ENCODE assay signal across 19 cellular contexts in genomic region chr12:52777566-52777965, GRCh38. TPM values are rescaled to one million over a fixed set of nuclear protein-coding genes. Genes with fewer than 3 reads are reported as not detected.
DNase-seq lines count a peak whose midpoint lies in the region; ATAC-seq and TF ChIP-seq lines count a peak whose summit lies in the region.
"Had no signal": no experiment of that assay in that cellular context is flagged by ENCODE, and none has a peak within 500 bp of the region (broad histone marks: within the 10 kb centered on the region; RNA-seq: fewer than 3 reads in every experiment).

No MANE protein-coding gene starts in this region.

- TF ChIP-seq CTCF in neural crest cell (conservative IDR thresholded peaks at IDR 0.05) (no peak), upper lobe of right lung (IDR thresholded peaks at IDR 0.05) (no peak)

- H3K9me3 Mint-ChIP-seq in neural crest cell = no peaks in the 10 kb centered on the region
- H3K9me3 Mint-ChIP-seq: CD14-positive monocyte; CD4-positive, alpha-beta memory T cell; CD4-positive, CD25-positive, alpha-beta regulatory T cell; CD8-positive, alpha-beta memory T cell had no signal

- H3K36me3 Mint-ChIP-seq in neural crest cell (ENCODE audit: low read depth) = no peaks in the 10 kb centered on the region
- H3K36me3 Mint-ChIP-seq: CD14-positive monocyte; CD4-positive, alpha-beta memory T cell; CD4-positive, CD25-positive, alpha-beta regulatory T cell; CD8-positive, alpha-beta memory T cell had no signal

- no peaks in the 10 kb centered on the region for H3K36me3 ChIP-seq in upper lobe of right lung
- H3K36me3 ChIP-seq: BE2C, BLaER1 had no signal

- H3K9me3 ChIP-seq in upper lobe of right lung = no peaks in the 10 kb centered on the region
- H3K9me3 ChIP-seq: BE2C, BLaER1 had no signal

- H3K4me1 ChIP-seq in upper lobe of right lung = no peaks in the 10 kb centered on the region
- H3K4me1 ChIP-seq: BE2C, BLaER1 had no signal

- peak overlapping the region; percentile 67 for H3K27ac Mint-ChIP-seq in neural crest cell (ENCODE audit: unreplicated experiment)
- H3K27ac Mint-ChIP-seq: CD4-positive, CD25-positive, alpha-beta regulatory T cell had no signal

- ATAC-seq in upper lobe of right lung (no peak), GM21423 (IDR thresholded peaks at IDR 0.05; ENCODE audit: unreplicated experiment) (no peak)

- H3K27me3 ChIP-seq in upper lobe of right lung = peaks cover 27% of the 10 kb centered on the region
- H3K27me3 ChIP-seq: BLaER1 had no signal

- no peak overlapping the region for H3K27ac ChIP-seq in upper lobe of right lung
- H3K27ac ChIP-seq: BLaER1 had no signal

- no peaks in the 10 kb centered on the region for H3K4me1 Mint-ChIP-seq in neural crest cell
- H3K4me1 Mint-ChIP-seq: CD14-positive monocyte; CD4-positive, alpha-beta memory T cell; CD4-positive, CD25-positive, alpha-beta regulatory T cell; CD8-positive, alpha-beta memory T cell had no signal

- H3K27me3 Mint-ChIP-seq in neural crest cell (ENCODE audit: low read depth) = peaks cover 57% of the 10 kb centered on the region

- no peak overlapping the region for H3K4me3 ChIP-seq in upper lobe of right lung
- H3K4me3 ChIP-seq: BLaER1 had no signal

- peak; percentile 59 for DNase-seq in mesenteric fat pad (ENCODE audit: low spot score)
- no peak for DNase-seq in neural crest cell (ENCODE audit: low read depth, low spot score)
- peak; percentile 42 for DNase-seq in upper lobe of right lung
- DNase-seq in GM19238 (ENCODE audit: insufficient read length, low spot score) = no peak
- DNase-seq: 8988T; ACHN; BE2C; C1 segment of cervical spinal cord; CD4-positive, alpha-beta memory T cell; CD4-positive, CD25-positive, alpha-beta regulatory T cell; CD8-positive, alpha-beta memory T cell; COR-L47; DMS 273 treated with DMSO at 0.1 percent for 48 hours; DMS79 treated with DMSO at 0.1 percent for 48 hours; GF-D8 had no signal

- intact Hi-C loops in upper lobe of right lung (cut with DNase I) = no loop called here

- no peak overlapping the region for H3K4me3 Mint-ChIP-seq in neural crest cell
- H3K4me3 Mint-ChIP-seq: CD14-positive monocyte; CD4-positive, alpha-beta memory T cell; CD4-positive, CD25-positive, alpha-beta regulatory T cell; CD8-positive, alpha-beta memory T cell had no signal

RNA-seq across cellular contexts. Expression of gene KRT76, which starts 0.4 kb away (rescaled TPM):
- total RNA-seq in mesenteric fat pad = not detected
- total RNA-seq in neural crest cell = not detected in 2 replicates
- not detected for total RNA-seq in upper lobe of right lung
- total RNA-seq: A673; CD4-positive, alpha-beta memory T cell; CD4-positive, CD25-positive, alpha-beta regulatory T cell; CD8-positive, alpha-beta memory T cell had no signal

RNA-seq across cellular contexts. Expression of gene KRT3, which starts 18.4 kb away (rescaled TPM):
- not detected for total RNA-seq in mesenteric fat pad
- total RNA-seq in neural crest cell = not detected in 2 replicates
- total RNA-seq in upper lobe of right lung = not detected
- total RNA-seq: A673; CD4-positive, alpha-beta memory T cell; CD4-positive, CD25-positive, alpha-beta regulatory T cell; CD8-positive, alpha-beta memory T cell had no signal

RNA-seq across cellular contexts. Expression of gene KRT4, which starts 36.4 kb away (rescaled TPM):
- total RNA-seq in mesenteric fat pad (not detected), neural crest cell (not detected in 2 replicates), upper lobe of right lung (6.8 TPM)
- total RNA-seq: A673; CD4-positive, alpha-beta memory T cell; CD4-positive, CD25-positive, alpha-beta regulatory T cell; CD8-positive, alpha-beta memory T cell had no signal

RNA-seq across cellular contexts. Expression of gene KRT79, which starts 56.5 kb away (rescaled TPM):
- total RNA-seq in mesenteric fat pad = 2.4 TPM
- not detected in 2 replicates for total RNA-seq in neural crest cell
- 5.4 TPM for total RNA-seq in upper lobe of right lung
- total RNA-seq: A673; CD4-positive, alpha-beta memory T cell; CD4-positive, CD25-positive, alpha-beta regulatory T cell; CD8-positive, alpha-beta memory T cell had no signal

Comparison
In these comparisons a context has a peak if more than half of its experiments do, and no peak if none do; other contexts are left out.
1. DNase-seq: peak in mesenteric fat pad (single experiment) and upper lobe of right lung (single experiment); none in neural crest cell (single experiment) and GM19238 (single experiment).